ENCODE assay signal across 11 cellular contexts in genomic region chr2:101454408-101454807, GRCh38. TPM values are rescaled to one million over a fixed set of nuclear protein-coding genes. Genes with fewer than 3 reads are reported as not detected.
"Had no signal": no experiment of that assay in that cellular context is flagged by ENCODE, and none has a peak within 500 bp of the region (broad histone marks: within the 10 kb centered on the region; RNA-seq: fewer than 3 reads in every experiment).

No MANE protein-coding gene starts in this region.

RNA-seq across cellular contexts. Expression of gene RFX8, which starts 20.5 kb away (rescaled TPM):
- total RNA-seq: left cardiac atrium, left lobe of liver, left ventricle myocardium superior, lung microvascular endothelial cell, mucosa of descending colon, progenitor cell of endocrine pancreas, renal cortical epithelial cell, right lobe of liver, transverse colon had no signal
- polyA plus RNA-seq: naive thymus-derived CD4-positive, alpha-beta T cell; neural cell had no signal
